ENCODE assay signal across 1 cellular context in genomic region chr14:24188251-24189058, GRCh38.
TF ChIP-seq lines count a peak whose summit lies in the region.

A gene with protein sequence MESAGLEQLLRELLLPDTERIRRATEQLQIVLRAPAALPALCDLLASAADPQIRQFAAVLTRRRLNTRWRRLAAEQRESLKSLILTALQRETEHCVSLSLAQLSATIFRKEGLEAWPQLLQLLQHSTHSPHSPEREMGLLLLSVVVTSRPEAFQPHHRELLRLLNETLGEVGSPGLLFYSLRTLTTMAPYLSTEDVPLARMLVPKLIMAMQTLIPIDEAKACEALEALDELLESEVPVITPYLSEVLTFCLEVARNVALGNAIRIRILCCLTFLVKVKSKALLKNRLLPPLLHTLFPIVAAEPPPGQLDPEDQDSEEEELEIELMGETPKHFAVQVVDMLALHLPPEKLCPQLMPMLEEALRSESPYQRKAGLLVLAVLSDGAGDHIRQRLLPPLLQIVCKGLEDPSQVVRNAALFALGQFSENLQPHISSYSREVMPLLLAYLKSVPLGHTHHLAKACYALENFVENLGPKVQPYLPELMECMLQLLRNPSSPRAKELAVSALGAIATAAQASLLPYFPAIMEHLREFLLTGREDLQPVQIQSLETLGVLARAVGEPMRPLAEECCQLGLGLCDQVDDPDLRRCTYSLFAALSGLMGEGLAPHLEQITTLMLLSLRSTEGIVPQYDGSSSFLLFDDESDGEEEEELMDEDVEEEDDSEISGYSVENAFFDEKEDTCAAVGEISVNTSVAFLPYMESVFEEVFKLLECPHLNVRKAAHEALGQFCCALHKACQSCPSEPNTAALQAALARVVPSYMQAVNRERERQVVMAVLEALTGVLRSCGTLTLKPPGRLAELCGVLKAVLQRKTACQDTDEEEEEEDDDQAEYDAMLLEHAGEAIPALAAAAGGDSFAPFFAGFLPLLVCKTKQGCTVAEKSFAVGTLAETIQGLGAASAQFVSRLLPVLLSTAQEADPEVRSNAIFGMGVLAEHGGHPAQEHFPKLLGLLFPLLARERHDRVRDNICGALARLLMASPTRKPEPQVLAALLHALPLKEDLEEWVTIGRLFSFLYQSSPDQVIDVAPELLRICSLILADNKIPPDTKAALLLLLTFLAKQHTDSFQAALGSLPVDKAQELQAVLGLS (minus strand): TSS chr14:24188816. CDS start chr14:24188787, 29 bp downstream.

TF ChIP-seq in K562, 482 proteins besides CTCF, POLR2A, EP300 and RAD21 (continued from another document and continues in another):
- TF ChIP-seq TAF9B (IDR thresholded peaks at IDR 0.05; ENCODE audit: partially characterized antibody): peak; percentile 45
- TF ChIP-seq KDM5B (IDR thresholded peaks at IDR 0.05; ENCODE audit: insufficient replicate concordance, low read depth, low read length): peak; percentile 63
- peak in 1 of 2 experiments; percentile 80; a peak in 2 of 4 replicates for TF ChIP-seq CSDE1 (IDR thresholded peaks at IDR 0.05)
- 0 out of 2 replicates have a peak, but pooled peaks have one; percentile 20 for TF ChIP-seq SRSF1 (IDR thresholded peaks at IDR 0.05; ENCODE audit: low read depth, low read length)
- no peak for TF ChIP-seq SRF (CRISPR knock-in tag; IDR thresholded peaks at IDR 0.05)
- TF ChIP-seq ZEB2 (IDR thresholded peaks at IDR 0.05): peak; percentile 97
- no peak for TF ChIP-seq YBX1 (IDR thresholded peaks at IDR 0.05)
- TF ChIP-seq CREB3L1 (IDR thresholded peaks at IDR 0.05; ENCODE audit: borderline replicate concordance, low read depth): peak; percentile 65; the same call in 1 of the 2 replicates
- TF ChIP-seq ASH1L (IDR thresholded peaks at IDR 0.05; ENCODE audit: borderline replicate concordance, low read depth, partially characterized antibody): no peak
- TF ChIP-seq, protein P1, sequence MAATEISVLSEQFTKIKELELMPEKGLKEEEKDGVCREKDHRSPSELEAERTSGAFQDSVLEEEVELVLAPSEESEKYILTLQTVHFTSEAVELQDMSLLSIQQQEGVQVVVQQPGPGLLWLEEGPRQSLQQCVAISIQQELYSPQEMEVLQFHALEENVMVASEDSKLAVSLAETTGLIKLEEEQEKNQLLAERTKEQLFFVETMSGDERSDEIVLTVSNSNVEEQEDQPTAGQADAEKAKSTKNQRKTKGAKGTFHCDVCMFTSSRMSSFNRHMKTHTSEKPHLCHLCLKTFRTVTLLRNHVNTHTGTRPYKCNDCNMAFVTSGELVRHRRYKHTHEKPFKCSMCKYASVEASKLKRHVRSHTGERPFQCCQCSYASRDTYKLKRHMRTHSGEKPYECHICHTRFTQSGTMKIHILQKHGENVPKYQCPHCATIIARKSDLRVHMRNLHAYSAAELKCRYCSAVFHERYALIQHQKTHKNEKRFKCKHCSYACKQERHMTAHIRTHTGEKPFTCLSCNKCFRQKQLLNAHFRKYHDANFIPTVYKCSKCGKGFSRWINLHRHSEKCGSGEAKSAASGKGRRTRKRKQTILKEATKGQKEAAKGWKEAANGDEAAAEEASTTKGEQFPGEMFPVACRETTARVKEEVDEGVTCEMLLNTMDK (IDR thresholded peaks at IDR 0.05; ENCODE audit: borderline replicate concordance, insufficient read depth, low read depth, low read length, poor library complexity, severe bottlenecking): no peak
- TF ChIP-seq HOXB6 (CRISPR knock-in tag; IDR thresholded peaks at IDR 0.05; ENCODE audit: borderline replicate concordance): no peak
- TF ChIP-seq TBL1XR1 (IDR thresholded peaks at IDR 0.05; ENCODE audit: low read length in 2 of 2): peak in 1 of 2 experiments; percentile 52; a peak in 3 of 4 replicates
- peak; percentile 97 for TF ChIP-seq SAP30 (IDR thresholded peaks at IDR 0.05; ENCODE audit: borderline replicate concordance, insufficient read depth, low read depth, low read length, poor library complexity, severe bottlenecking)
- peak; percentile 91 for TF ChIP-seq HNRNPLL (IDR thresholded peaks at IDR 0.05; ENCODE audit: low read depth, low read length, poor library complexity, severe bottlenecking)
- TF ChIP-seq MEIS2 (IDR thresholded peaks at IDR 0.05; ENCODE audit: partially characterized antibody): peak; percentile 22
- TF ChIP-seq CREM (IDR thresholded peaks at IDR 0.05; ENCODE audit: low read depth): peak; percentile 78
- peak; percentile 93 for TF ChIP-seq HDAC2 (IDR thresholded peaks at IDR 0.05)
- no peak for TF ChIP-seq SLC30A9 (CRISPR knock-in tag; IDR thresholded peaks at IDR 0.05)
- TF ChIP-seq ZBTB8A (IDR thresholded peaks at IDR 0.05; ENCODE audit: partially characterized antibody): no peak
- no peak for TF ChIP-seq DNMT1 (IDR thresholded peaks at IDR 0.05)
- TF ChIP-seq MYC (IDR thresholded peaks at IDR 0.05; ENCODE audit: low read depth, low read length): peak; percentile 98
- peak; percentile 92 for TF ChIP-seq MYC (CRISPR knock-in tag; IDR thresholded peaks at IDR 0.05; ENCODE audit: borderline replicate concordance, low read depth)
- peak; percentile 60; the same call in 1 of the 2 replicates for TF ChIP-seq CBX1 (IDR thresholded peaks at IDR 0.05; ENCODE audit: low read depth)
- TF ChIP-seq ZNF354B (CRISPR knock-in tag; IDR thresholded peaks at IDR 0.05): no peak
- no peak for TF ChIP-seq RFX7 (CRISPR knock-in tag; IDR thresholded peaks at IDR 0.05)
- TF ChIP-seq SETDB1 (IDR thresholded peaks at IDR 0.05; ENCODE audit: low read length): no peak
- peak; percentile 38; the same call in 1 of the 2 replicates for TF ChIP-seq RAD51 (IDR thresholded peaks at IDR 0.05; ENCODE audit: borderline replicate concordance, low read depth)
- TF ChIP-seq SUPT5H (IDR thresholded peaks at IDR 0.05): peak; percentile 76
- peak; percentile 29 for TF ChIP-seq FIP1L1 (IDR thresholded peaks at IDR 0.05; ENCODE audit: low read depth, low read length, poor library complexity, severe bottlenecking)
- TF ChIP-seq MIER1 (IDR thresholded peaks at IDR 0.05; ENCODE audit: low read depth): 0 out of 2 replicates have a peak, but pooled peaks have one; percentile 36
- TF ChIP-seq SIN3A (IDR thresholded peaks at IDR 0.05; ENCODE audit: borderline replicate concordance in 2 of 2, control insufficient read depth in 1 of 2, low read depth in 2 of 2, low read length in 2 of 2): peak; percentile 99 to 100
- no peak for TF ChIP-seq LEF1 (IDR thresholded peaks at IDR 0.05)
- TF ChIP-seq, protein P2, sequence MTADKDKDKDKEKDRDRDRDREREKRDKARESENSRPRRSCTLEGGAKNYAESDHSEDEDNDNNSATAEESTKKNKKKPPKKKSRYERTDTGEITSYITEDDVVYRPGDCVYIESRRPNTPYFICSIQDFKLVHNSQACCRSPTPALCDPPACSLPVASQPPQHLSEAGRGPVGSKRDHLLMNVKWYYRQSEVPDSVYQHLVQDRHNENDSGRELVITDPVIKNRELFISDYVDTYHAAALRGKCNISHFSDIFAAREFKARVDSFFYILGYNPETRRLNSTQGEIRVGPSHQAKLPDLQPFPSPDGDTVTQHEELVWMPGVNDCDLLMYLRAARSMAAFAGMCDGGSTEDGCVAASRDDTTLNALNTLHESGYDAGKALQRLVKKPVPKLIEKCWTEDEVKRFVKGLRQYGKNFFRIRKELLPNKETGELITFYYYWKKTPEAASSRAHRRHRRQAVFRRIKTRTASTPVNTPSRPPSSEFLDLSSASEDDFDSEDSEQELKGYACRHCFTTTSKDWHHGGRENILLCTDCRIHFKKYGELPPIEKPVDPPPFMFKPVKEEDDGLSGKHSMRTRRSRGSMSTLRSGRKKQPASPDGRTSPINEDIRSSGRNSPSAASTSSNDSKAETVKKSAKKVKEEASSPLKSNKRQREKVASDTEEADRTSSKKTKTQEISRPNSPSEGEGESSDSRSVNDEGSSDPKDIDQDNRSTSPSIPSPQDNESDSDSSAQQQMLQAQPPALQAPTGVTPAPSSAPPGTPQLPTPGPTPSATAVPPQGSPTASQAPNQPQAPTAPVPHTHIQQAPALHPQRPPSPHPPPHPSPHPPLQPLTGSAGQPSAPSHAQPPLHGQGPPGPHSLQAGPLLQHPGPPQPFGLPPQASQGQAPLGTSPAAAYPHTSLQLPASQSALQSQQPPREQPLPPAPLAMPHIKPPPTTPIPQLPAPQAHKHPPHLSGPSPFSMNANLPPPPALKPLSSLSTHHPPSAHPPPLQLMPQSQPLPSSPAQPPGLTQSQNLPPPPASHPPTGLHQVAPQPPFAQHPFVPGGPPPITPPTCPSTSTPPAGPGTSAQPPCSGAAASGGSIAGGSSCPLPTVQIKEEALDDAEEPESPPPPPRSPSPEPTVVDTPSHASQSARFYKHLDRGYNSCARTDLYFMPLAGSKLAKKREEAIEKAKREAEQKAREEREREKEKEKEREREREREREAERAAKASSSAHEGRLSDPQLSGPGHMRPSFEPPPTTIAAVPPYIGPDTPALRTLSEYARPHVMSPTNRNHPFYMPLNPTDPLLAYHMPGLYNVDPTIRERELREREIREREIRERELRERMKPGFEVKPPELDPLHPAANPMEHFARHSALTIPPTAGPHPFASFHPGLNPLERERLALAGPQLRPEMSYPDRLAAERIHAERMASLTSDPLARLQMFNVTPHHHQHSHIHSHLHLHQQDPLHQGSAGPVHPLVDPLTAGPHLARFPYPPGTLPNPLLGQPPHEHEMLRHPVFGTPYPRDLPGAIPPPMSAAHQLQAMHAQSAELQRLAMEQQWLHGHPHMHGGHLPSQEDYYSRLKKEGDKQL (CRISPR knock-in tag; IDR thresholded peaks at IDR 0.05; ENCODE audit: borderline replicate concordance): no peak
- no peak for TF ChIP-seq MAFG (tag; conservative IDR thresholded peaks at IDR 0.05)
- peak; percentile 91; the same call in 1 of the 2 replicates for TF ChIP-seq POLR2AphosphoS2 (IDR thresholded peaks at IDR 0.05; ENCODE audit: low read length)
- peak; percentile 50; the same call in 1 of the 2 replicates for TF ChIP-seq SMAD4 (CRISPR knock-in tag; conservative IDR thresholded peaks at IDR 0.05)
- TF ChIP-seq NRF1 (conservative IDR thresholded peaks at IDR 0.05 in 1 of 2, IDR thresholded peaks at IDR 0.05 in 1 of 2): peak; percentile 21 to 29; a peak in 1 of 4 replicates
- no peak for TF ChIP-seq ZBTB33 (CRISPR knock-in tag; IDR thresholded peaks at IDR 0.05)
- TF ChIP-seq RBM15 (IDR thresholded peaks at IDR 0.05; ENCODE audit: insufficient read depth, low read length): no peak
- TF ChIP-seq TGIF2 (CRISPR knock-in tag; IDR thresholded peaks at IDR 0.05): peak; percentile 76; the same call in 1 of the 2 replicates
- peak; percentile 83 for TF ChIP-seq PHF20 (IDR thresholded peaks at IDR 0.05; ENCODE audit: partially characterized antibody)
- peak; percentile 10; the same call in 1 of the 2 replicates for TF ChIP-seq DEAF1 (CRISPR knock-in tag; IDR thresholded peaks at IDR 0.05)
- TF ChIP-seq EP400 (IDR thresholded peaks at IDR 0.05): peak; percentile 93
- TF ChIP-seq MYBL2 (IDR thresholded peaks at IDR 0.05; ENCODE audit: low read depth): no peak
- no peak for TF ChIP-seq MYBL2 (CRISPR knock-in tag; IDR thresholded peaks at IDR 0.05; ENCODE audit: borderline replicate concordance)
- TF ChIP-seq ELF2 (CRISPR knock-in tag; IDR thresholded peaks at IDR 0.05): 0 out of 2 replicates have a peak, but pooled peaks have one; percentile 69
- TF ChIP-seq, protein P3, sequence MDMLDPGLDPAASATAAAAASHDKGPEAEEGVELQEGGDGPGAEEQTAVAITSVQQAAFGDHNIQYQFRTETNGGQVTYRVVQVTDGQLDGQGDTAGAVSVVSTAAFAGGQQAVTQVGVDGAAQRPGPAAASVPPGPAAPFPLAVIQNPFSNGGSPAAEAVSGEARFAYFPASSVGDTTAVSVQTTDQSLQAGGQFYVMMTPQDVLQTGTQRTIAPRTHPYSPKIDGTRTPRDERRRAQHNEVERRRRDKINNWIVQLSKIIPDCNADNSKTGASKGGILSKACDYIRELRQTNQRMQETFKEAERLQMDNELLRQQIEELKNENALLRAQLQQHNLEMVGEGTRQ (CRISPR knock-in tag; IDR thresholded peaks at IDR 0.05): peak; percentile 71
- TF ChIP-seq FUS (optimal IDR thresholded peaks at IDR 0.05; ENCODE audit: low read depth, low read length): no peak
- peak; percentile 43; the same call in 1 of the 2 replicates for TF ChIP-seq SPI1 (IDR thresholded peaks at IDR 0.05; ENCODE audit: borderline replicate concordance, low read depth, low read length)
- TF ChIP-seq GABPB1 (CRISPR knock-in tag; IDR thresholded peaks at IDR 0.05): peak; percentile 100
- TF ChIP-seq KLF13 (tag; IDR thresholded peaks at IDR 0.05; ENCODE audit: borderline replicate concordance, low read depth): peak; percentile 94
